Comparison of ENCODE assay signal across 22 cellular contexts in the genomic region with DNA sequence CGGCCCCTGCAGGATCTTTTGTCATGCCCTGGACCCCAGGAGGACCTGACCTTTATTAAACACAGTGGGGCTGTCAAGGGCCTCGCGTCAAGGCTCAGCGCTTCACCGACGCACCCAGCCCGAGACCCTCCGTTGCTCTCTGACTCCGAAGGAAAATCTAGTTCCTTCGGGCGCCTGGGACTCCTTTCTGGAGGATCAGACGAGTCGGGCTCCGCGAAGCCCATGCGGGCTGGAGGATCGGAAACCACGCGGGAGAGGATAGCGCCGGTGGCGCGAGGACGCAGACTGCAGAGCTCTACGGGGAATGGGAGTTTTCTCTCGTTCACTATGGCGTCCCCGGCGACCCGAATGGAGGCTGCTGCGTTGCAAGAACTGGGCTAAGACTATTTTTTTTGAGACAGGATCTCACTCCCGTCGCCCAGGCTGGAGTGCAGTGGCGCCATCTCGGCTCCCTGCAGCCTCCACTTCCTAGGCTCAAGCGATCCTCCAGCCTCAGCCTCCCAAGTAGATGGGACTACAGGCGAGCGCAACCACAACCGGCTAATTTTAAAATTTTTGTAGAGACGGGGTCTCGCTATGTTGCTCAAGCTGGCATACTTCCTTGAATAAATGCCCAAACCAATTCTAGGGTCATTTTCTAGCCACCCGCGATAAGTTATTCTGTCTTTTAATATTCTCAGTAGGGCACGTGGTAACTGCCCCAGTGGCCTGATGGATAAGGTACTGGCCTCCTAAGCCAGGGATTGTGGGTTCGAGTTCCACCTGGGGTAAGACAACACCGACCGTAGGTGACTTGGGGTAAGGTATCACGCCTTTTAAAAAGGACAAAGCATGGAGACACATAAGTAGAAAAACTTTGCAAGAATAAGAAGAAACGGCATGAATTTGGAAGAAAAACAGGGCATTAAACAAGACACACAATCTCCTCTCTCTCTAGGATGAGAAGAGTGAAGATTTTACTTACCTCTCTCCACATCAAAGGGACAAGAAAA. TPM values are rescaled to one million over a fixed set of nuclear protein-coding genes. Genes with fewer than 3 reads are reported as not detected.
A peak's percentile ranks its signal among the peaks of the same experiment; 100 is the strongest.
DNase-seq lines count a peak whose midpoint lies in the region; ATAC-seq and TF ChIP-seq lines count a peak whose summit lies in the region.
"Had no signal": no experiment of that assay in that cellular context is flagged by ENCODE, and none has a peak within 500 bp of the region (broad histone marks: within the 10 kb centered on the region; RNA-seq: fewer than 3 reads in every experiment).

No MANE protein-coding gene starts in this region.

- ATAC-seq in GM21619 (IDR thresholded peaks at IDR 0.05; ENCODE audit: unreplicated experiment) = no peak
- ATAC-seq: GM12878, SK-N-SH treated with all-trans-retinoic acid at 6 μM for 48 hours had no signal

- no peak overlapping the region for H3K9ac ChIP-seq in HUES48 (ENCODE audit: low read depth, low read length)

- H3K4me1 ChIP-seq in HUES48 (ENCODE audit: control insufficient read depth, insufficient read depth, low read length) = peaks cover 7% of the 10 kb centered on the region; the same call in 1 of the 2 replicates
- peaks cover 11% of the 10 kb centered on the region for H3K4me1 ChIP-seq in osteoblast (ENCODE audit: insufficient read depth, low read length)
- no peaks in the 10 kb centered on the region for H3K4me1 ChIP-seq in prostate gland (replicated peaks)

- DNase-seq in ELF-1 (ENCODE audit: low read depth, low spot score) (peak; percentile 49), SK-MEL-5 (ENCODE audit: low read depth, low spot score) (peak; percentile 21), osteoblast (ENCODE audit: insufficient read length, low spot score, missing footprints) (peak; percentile 64), HuH-7.5 (ENCODE audit: low spot score) (no peak), prostate gland (ENCODE audit: low spot score) (no peak)
- DNase-seq: AML-193, Karpas-422, MG63, NCI-H1048, NCI-H1436, NCI-H2081, NCI-H2171 treated with DMSO at 0.1 percent for 48 hours, NCI-H526 treated with DMSO at 0.1 percent for 48 hours, RPMI8226, SHP77 treated with DMSO at 0.1 percent for 48 hours, T-helper 1 cell, T-helper 9 cell had no signal

- H3K79me2 ChIP-seq in osteoblast (ENCODE audit: insufficient read depth, low read length) = no peaks in the 10 kb centered on the region

- H3K27me3 ChIP-seq in HUES48 (ENCODE audit: control insufficient read depth, insufficient read depth, low read length) (peaks cover 32% of the 10 kb centered on the region), osteoblast (ENCODE audit: insufficient read depth, low read length) (peaks cover 12% of the 10 kb centered on the region), prostate gland (replicated peaks; ENCODE audit: insufficient read depth) (peaks cover 37% of the 10 kb centered on the region)

- H3K4me2 ChIP-seq in osteoblast (ENCODE audit: insufficient read depth, low read length) = no peak overlapping the region

- in situ Hi-C loops in SK-MEL-5 (cut with HindIII; ENCODE audit: low pct_unique_long_range_greater_than_20kb, low sequenced_read_pairs) = no loop called here

- TF ChIP-seq POLR2A in prostate gland (IDR thresholded peaks at IDR 0.05) = no peak

- intact Hi-C loops in prostate gland (cut with DNase I) = no loop called here

- H2AFZ ChIP-seq in osteoblast (ENCODE audit: low read length) = no peak overlapping the region

- 67% methylated on average over 49 of the region's 49 CpGs for WGBS in prostate gland

- H3K9me3 ChIP-seq in HUES48 (ENCODE audit: control insufficient read depth, insufficient read depth, low read length) = no peaks in the 10 kb centered on the region
- no peaks in the 10 kb centered on the region for H3K9me3 ChIP-seq in osteoblast (ENCODE audit: low read depth, low read length)
- no peaks in the 10 kb centered on the region for H3K9me3 ChIP-seq in prostate gland
- H3K9me3 ChIP-seq: MG63 had no signal

- H3K4me3 ChIP-seq in HUES48 (ENCODE audit: low read depth, low read length) (peak overlapping the region; percentile 97), osteoblast (ENCODE audit: insufficient read depth, low read length) (no peak overlapping the region), prostate gland (no peak overlapping the region)
- H3K4me3 ChIP-seq: GM12878, MG63 had no signal

- H3K27ac ChIP-seq in HUES48 (ENCODE audit: low read depth, low read length) (no peak overlapping the region), osteoblast (ENCODE audit: low read depth, low read length) (no peak overlapping the region), prostate gland (no peak overlapping the region)
- H3K27ac ChIP-seq: C4-2B had no signal

- no peak for TF ChIP-seq CTCF in osteoblast (IDR thresholded peaks at IDR 0.05; ENCODE audit: extremely low read depth, low read depth, low read length)
- TF ChIP-seq CTCF in prostate gland (IDR thresholded peaks at IDR 0.05) = no peak

- H4K20me1 ChIP-seq in osteoblast (ENCODE audit: insufficient read depth, low read length) = no peaks in the 10 kb centered on the region

- H3K36me3 ChIP-seq in HUES48 (ENCODE audit: control insufficient read depth, insufficient read depth, low read length) (no peaks in the 10 kb centered on the region), osteoblast (ENCODE audit: insufficient read depth, low read length) (no peaks in the 10 kb centered on the region), prostate gland (no peaks in the 10 kb centered on the region)
- H3K36me3 ChIP-seq: MG63 had no signal

RNA-seq across cellular contexts. Expression of a gene that starts 5.5 kb away (rescaled TPM):
- 0.21 TPM in 1 of 2 replicates, not detected in the other for total RNA-seq in SK-MEL-5 (2014; rRNA removed; shearing (Covaris generic))
- polyA plus RNA-seq in SK-MEL-5 (2015; cell fraction: cytosol; rRNA removed) = 1.00 and 1.7 TPM in 2 replicates
- 1.2 and 1.9 TPM in 2 replicates for polyA plus RNA-seq in SK-MEL-5 (2015; cell fraction: nucleus; rRNA removed)
- total RNA-seq in osteoblast (0.36 TPM in 1 of 2 replicates, not detected in the other), prostate gland (not detected)
- total RNA-seq: GM12878 had no signal

RNA-seq across cellular contexts. Expression of a gene that starts 41.4 kb away (rescaled TPM):
- 9.4 and 11.5 TPM in 2 replicates for total RNA-seq in SK-MEL-5 (2014; rRNA removed; shearing (Covaris generic))
- polyA plus RNA-seq in SK-MEL-5 (2015; cell fraction: cytosol; rRNA removed) = 4.9 and 6.7 TPM in 2 replicates
- polyA plus RNA-seq in SK-MEL-5 (2015; cell fraction: nucleus; rRNA removed) = 30.2 and 40.5 TPM in 2 replicates
- total RNA-seq in osteoblast (11.5 and 11.6 TPM in 2 replicates), prostate gland (10 to 100 TPM in 1 of 2 donors, 1 to 10 TPM in 1; 8.2 to 18.6 TPM)

RNA-seq across cellular contexts. Expression of a gene that starts 58.7 kb away (rescaled TPM):
- total RNA-seq in SK-MEL-5 (2014; rRNA removed; shearing (Covaris generic)) = 0.85 and 1.8 TPM in 2 replicates
- 8.9 and 11.2 TPM in 2 replicates for polyA plus RNA-seq in SK-MEL-5 (2015; cell fraction: cytosol; rRNA removed)
- 10.4 and 15.7 TPM in 2 replicates for polyA plus RNA-seq in SK-MEL-5 (2015; cell fraction: nucleus; rRNA removed)
- total RNA-seq in osteoblast (8.0 and 9.4 TPM in 2 replicates), prostate gland (10 to 100 TPM; 18.4 to 28.1 TPM)

Comparison
In these comparisons a context has a peak if more than half of its experiments do, and no peak if none do; other contexts are left out.
1. DNase-seq: peak in ELF-1 (single experiment), SK-MEL-5 (single experiment) and osteoblast (single experiment); none in HuH-7.5 (single experiment) and prostate gland (single experiment).